ENCODE assay signal across 19 cellular contexts in genomic region chr7:158963780-158964222, GRCh38.
DNase-seq lines count a peak whose midpoint lies in the region; ATAC-seq and TF ChIP-seq lines count a peak whose summit lies in the region.
"Had no signal": no experiment of that assay in that cellular context is flagged by ENCODE, and none has a peak within 500 bp of the region (broad histone marks: within the 10 kb centered on the region; RNA-seq: fewer than 3 reads in every experiment).

No MANE protein-coding gene starts in this region.

- H3K4me3 ChIP-seq in right lobe of liver, result no peak overlapping the region
- H3K4me3 ChIP-seq in urinary bladder (ENCODE audit: low read depth, low read length), result no peak overlapping the region
- no peak overlapping the region for H3K4me3 ChIP-seq in colonic mucosa

- peak; percentile 16 for DNase-seq in NCI-H748 (lab: John Stamatoyannopoulos, UW; ENCODE audit: unreplicated experiment)
- DNase-seq in NCI-H748 treated with DMSO at 0.1 percent for 48 hours (lab: John Stamatoyannopoulos, UW), result no peak
- DNase-seq in left cardiac atrium, result no peak
- DNase-seq in right lobe of liver, result peak; percentile 69 to 80 (median 75)
- no peak for DNase-seq in colonic mucosa
- no peak for DNase-seq in cerebellar cortex (ENCODE audit: low spot score)
- DNase-seq: AML-193, DMS79, KBM-7, NCI-H1105, NCI-H2081, NCI-H2171 treated with DMSO at 0.1 percent for 48 hours, NCI-H446 treated with DMSO at 0.1 percent for 48 hours, NCI-H774, SHP77 treated with DMSO at 0.1 percent for 48 hours had no signal

- peaks cover 0 to 12% (median 5%) of the 10 kb centered on the region in 4 donors for H3K4me1 ChIP-seq in right lobe of liver
- H3K4me1 ChIP-seq in urinary bladder (ENCODE audit: insufficient read depth), result no peaks in the 10 kb centered on the region
- H3K4me1 ChIP-seq in colonic mucosa, result no peaks in the 10 kb centered on the region

- H3K9me3 ChIP-seq in right lobe of liver, result peaks cover 0 to 5% (median under 1%) of the 10 kb centered on the region in 4 donors
- no peaks in the 10 kb centered on the region for H3K9me3 ChIP-seq in colonic mucosa

- H3K27me3 ChIP-seq in right lobe of liver (no peaks in the 10 kb centered on the region), colonic mucosa (no peaks in the 10 kb centered on the region)

- H3K36me3 ChIP-seq in right lobe of liver (no peaks in the 10 kb centered on the region), urinary bladder (ENCODE audit: insufficient read depth) (no peaks in the 10 kb centered on the region), colonic mucosa (no peaks in the 10 kb centered on the region)

- intact Hi-C loops in left cardiac atrium (cut with DNase I) (no loop called here), right lobe of liver (cut with DNase I) (no loop called here), colonic mucosa (cut with DNase I) (no loop called here)

- ATAC-seq in left cardiac atrium (peak; percentile 47 to 78), right lobe of liver (peak; percentile 98 to 100 (median 99)), HG03457 (IDR thresholded peaks at IDR 0.05; ENCODE audit: unreplicated experiment) (no peak)

- TF ChIP-seq POLR2A in right lobe of liver (IDR thresholded peaks at IDR 0.05), result no peak

- TF ChIP-seq CTCF in right lobe of liver (IDR thresholded peaks at IDR 0.05) (no peak), colonic mucosa (IDR thresholded peaks at IDR 0.05) (no peak)

- peak overlapping the region in 1 of 3 donors; percentile 14 for H3K27ac ChIP-seq in right lobe of liver
- peak overlapping the region; percentile 35 for H3K27ac ChIP-seq in urinary bladder (ENCODE audit: low read depth)
- no peak overlapping the region for H3K27ac ChIP-seq in colonic mucosa
- H3K27ac ChIP-seq: 22Rv1, C4-2B had no signal

- 17% methylated on average over 5 of the region's 6 CpGs for WGBS in right lobe of liver (ENCODE audit: insufficient coverage, low coverage, low lambda C conversion rate, missing lambda C conversion rate)
- WGBS in urinary bladder, result 39% methylated on average over 6 of the region's 6 CpGs

- no peak overlapping the region for H3K9ac ChIP-seq in colonic mucosa (ENCODE audit: low read depth in 2 of 2, low read length in 2 of 2)

Comparison
In these comparisons a context has a peak if more than half of its experiments do, and no peak if none do; other contexts are left out.
1. DNase-seq: peak in NCI-H748 (single experiment) and right lobe of liver (3 of 3); none in NCI-H748 treated with DMSO at 0.1 percent for 48 hours (single experiment), left cardiac atrium (single experiment), colonic mucosa (single experiment) and cerebellar cortex (single experiment).